In the genomic region with DNA sequence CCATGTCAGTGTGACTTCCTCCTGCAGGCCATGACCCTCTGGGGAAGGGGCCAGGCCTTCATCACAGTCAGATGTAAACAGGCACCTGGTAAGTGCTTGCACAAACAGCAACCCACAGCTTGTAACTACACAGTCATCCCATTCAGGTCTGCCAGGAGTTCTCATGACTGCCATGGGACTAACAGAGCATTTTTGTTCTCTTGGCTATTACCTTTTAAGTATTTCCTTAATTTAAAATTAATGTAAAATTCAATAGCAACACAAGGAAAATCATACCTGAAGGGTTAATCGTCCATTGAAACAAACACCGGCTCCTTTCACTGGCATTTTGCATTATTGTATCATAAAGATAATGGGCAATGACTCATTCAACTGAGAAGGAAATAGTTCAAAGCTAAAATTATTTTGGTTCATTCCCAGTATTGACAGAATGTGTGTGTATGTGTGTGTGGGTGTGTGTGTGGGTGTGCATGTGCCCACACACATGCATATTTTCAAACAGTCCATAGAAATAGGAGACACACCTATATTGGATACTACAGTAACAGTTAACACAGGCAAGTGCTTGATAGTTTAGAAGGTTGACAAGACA, we compare ENCODE assay signal across 11 cellular contexts.
DNase-seq lines count a peak whose midpoint lies in the region; FAIRE-seq and TF ChIP-seq lines count a peak whose summit lies in the region.
"Had no signal": no experiment of that assay in that cellular context is flagged by ENCODE, and none has a peak within 500 bp of the region (broad histone marks: within the 10 kb centered on the region; RNA-seq: fewer than 3 reads in every experiment).

No MANE protein-coding gene starts in this region.

- H2AFZ ChIP-seq in keratinocyte (ENCODE audit: control insufficient read depth, low read length): no peak overlapping the region

- no peaks in the 10 kb centered on the region for H3K36me3 Mint-ChIP-seq in CD14-positive monocyte
- H3K36me3 Mint-ChIP-seq: CD4-positive, alpha-beta memory T cell; naive B cell had no signal

- no peak for FAIRE-seq in keratinocyte (lab: Jason Lieb, UNC)

- peaks cover 35% of the 10 kb centered on the region for H3K4me1 ChIP-seq in keratinocyte (ENCODE audit: control insufficient read depth, extremely low read depth, insufficient read depth, low read length)
- peaks cover 0 to 46% (median 25%) of the 10 kb centered on the region in 4 donors for H3K4me1 ChIP-seq in transverse colon

- dilution Hi-C loops in keratinocyte (cut with MboI; ENCODE audit: extremely low pct_ligation_motif_present, low sequenced_read_pairs): no loop called here

- H3K79me2 ChIP-seq in keratinocyte (ENCODE audit: control insufficient read depth, insufficient read depth, low read length): no peaks in the 10 kb centered on the region

- H3K27ac ChIP-seq in keratinocyte (ENCODE audit: control insufficient read depth, insufficient read depth, low read length) (peak overlapping the region; percentile 86), transverse colon (peak overlapping the region; percentile 57 to 76 (median 70))

- DNase-seq in NOMO-1 treated with dmso at 0.1 percent for 144 hours (lab: John Stamatoyannopoulos, UW; ENCODE audit: unreplicated experiment): peak; percentile 0
- peak; percentile 77 for DNase-seq in keratinocyte (ENCODE audit: low read depth, low spot score)
- DNase-seq in transverse colon: peak; percentile 68
- DNase-seq in HuH-7.5 (ENCODE audit: low spot score): no peak
- DNase-seq in CD14-positive monocyte (ENCODE audit: low spot score): no peak
- DNase-seq in epidermal melanocyte (ENCODE audit: insufficient read length, low spot score): no peak
- DNase-seq: CD4-positive, alpha-beta memory T cell; Karpas-422; naive B cell; NCI-H2171 treated with DMSO at 0.1 percent for 48 hours had no signal

- H3K9me1 ChIP-seq in keratinocyte (ENCODE audit: control insufficient read depth, extremely low read depth, insufficient read depth, low read length): no peaks in the 10 kb centered on the region

- peaks cover 0 to 7% (median 0%) of the 10 kb centered on the region in 3 donors for H3K27me3 Mint-ChIP-seq in CD14-positive monocyte (ENCODE audit: low read depth in 3 of 3)

- peak overlapping the region in 1 of 7 donors; percentile 74 for H3K27ac Mint-ChIP-seq in CD14-positive monocyte
- H3K27ac Mint-ChIP-seq: CD4-positive, alpha-beta memory T cell; naive B cell had no signal

- no peaks in the 10 kb centered on the region for H4K20me1 ChIP-seq in keratinocyte (ENCODE audit: control insufficient read depth, extremely low read depth, insufficient read depth, low read length)

- peaks cover 3 to 17% (median 10%) of the 10 kb centered on the region in 7 donors for H3K9me3 Mint-ChIP-seq in CD14-positive monocyte

- H3K9ac ChIP-seq in keratinocyte (ENCODE audit: control insufficient read depth, extremely low read depth, insufficient read depth, low read length): peak overlapping the region; percentile 57

- H3K36me3 ChIP-seq in keratinocyte (ENCODE audit: control insufficient read depth in 2 of 2, extremely low read depth in 1 of 2, insufficient read depth in 2 of 2, low read length in 2 of 2): no peaks in the 10 kb centered on the region
- H3K36me3 ChIP-seq in transverse colon: no peaks in the 10 kb centered on the region

- no peak overlapping the region for H3K4me3 Mint-ChIP-seq in CD14-positive monocyte
- H3K4me3 Mint-ChIP-seq: CD4-positive, alpha-beta memory T cell; naive B cell had no signal

- intact Hi-C loops in transverse colon (cut with DNase I; ENCODE audit: low total_unique reads) (no loop called here), CD14-positive monocyte (cut with micrococcal nuclease) (no loop called here)

- no peak for TF ChIP-seq POLR2A in transverse colon (IDR thresholded peaks at IDR 0.05)

- H3K4me2 ChIP-seq in keratinocyte (ENCODE audit: control insufficient read depth, extremely low read depth, insufficient read depth, low read depth, low read length): peak overlapping the region; percentile 45

- H3K4me1 Mint-ChIP-seq in CD14-positive monocyte: peaks cover 3% of the 10 kb centered on the region
- H3K4me1 Mint-ChIP-seq: CD4-positive, alpha-beta memory T cell; naive B cell had no signal

- WGBS in transverse colon (ENCODE audit: low coverage in 1 of 2), 2 donors: 36 to 39% methylated on average over 2 of the region's 2 CpGs

- TF ChIP-seq EP300 in Ishikawa (IDR thresholded peaks at IDR 0.05; ENCODE audit: borderline replicate concordance): no peak
- peak; percentile 70 for TF ChIP-seq EP300 in transverse colon (IDR thresholded peaks at IDR 0.05; ENCODE audit: low read depth)

- H3K27me3 ChIP-seq in keratinocyte (ENCODE audit: control insufficient read depth, extremely low read depth, insufficient read depth, low read length) (no peaks in the 10 kb centered on the region), transverse colon (no peaks in the 10 kb centered on the region)

- TF ChIP-seq CTCF in keratinocyte (optimal IDR thresholded peaks at IDR 0.05 in 1 of 3, IDR thresholded peaks at IDR 0.05 in 1 of 3, conservative IDR thresholded peaks at IDR 0.05 in 1 of 3; ENCODE audit: extremely low read depth in 1 of 3, insufficient read depth in 2 of 3, low read length in 3 of 3): no peak
- no peak for TF ChIP-seq CTCF in transverse colon (IDR thresholded peaks at IDR 0.05)
- no peak for TF ChIP-seq CTCF in CD14-positive monocyte (IDR thresholded peaks at IDR 0.05)

- H3K9me3 ChIP-seq in keratinocyte (ENCODE audit: control insufficient read depth, low read depth, low read length) (no peaks in the 10 kb centered on the region), transverse colon (peaks cover 0 to 2% of the 10 kb centered on the region in 2 donors)

- TF ChIP-seq RAD21 in Ishikawa (IDR thresholded peaks at IDR 0.05; ENCODE audit: low read depth): no peak

- H3K4me3 ChIP-seq in keratinocyte (ENCODE audit: control insufficient read depth in 2 of 3, extremely low read depth in 1 of 3, insufficient read depth in 2 of 3, low read depth in 1 of 3, low read length in 3 of 3) (no peak overlapping the region), transverse colon (no peak overlapping the region)

- in situ Hi-C loops in transverse colon (cut with MboI; ENCODE audit: low pct_ligation_motif_present in 1 of 4, low pct_unique_long_range_greater_than_20kb in 1 of 4, low sequenced_read_pairs in 3 of 4): no loop called here

TF ChIP-seq in Ishikawa, 13 proteins besides CTCF, POLR2A, EP300 and RAD21:
- TF ChIP-seq TAF1 (IDR thresholded peaks at IDR 0.05; ENCODE audit: low read depth) (no peak), ZBTB7A (IDR thresholded peaks at IDR 0.05; ENCODE audit: low read depth) (no peak), TEAD4 (IDR thresholded peaks at IDR 0.05) (no peak), TCF12 (IDR thresholded peaks at IDR 0.05; ENCODE audit: low read depth) (no peak), NFIC (IDR thresholded peaks at IDR 0.05) (no peak), FOXM1 (IDR thresholded peaks at IDR 0.05; ENCODE audit: borderline replicate concordance, low read depth) (no peak), EGR1 (IDR thresholded peaks at IDR 0.05) (peak; percentile 47)
- TF ChIP-seq, protein P1, sequence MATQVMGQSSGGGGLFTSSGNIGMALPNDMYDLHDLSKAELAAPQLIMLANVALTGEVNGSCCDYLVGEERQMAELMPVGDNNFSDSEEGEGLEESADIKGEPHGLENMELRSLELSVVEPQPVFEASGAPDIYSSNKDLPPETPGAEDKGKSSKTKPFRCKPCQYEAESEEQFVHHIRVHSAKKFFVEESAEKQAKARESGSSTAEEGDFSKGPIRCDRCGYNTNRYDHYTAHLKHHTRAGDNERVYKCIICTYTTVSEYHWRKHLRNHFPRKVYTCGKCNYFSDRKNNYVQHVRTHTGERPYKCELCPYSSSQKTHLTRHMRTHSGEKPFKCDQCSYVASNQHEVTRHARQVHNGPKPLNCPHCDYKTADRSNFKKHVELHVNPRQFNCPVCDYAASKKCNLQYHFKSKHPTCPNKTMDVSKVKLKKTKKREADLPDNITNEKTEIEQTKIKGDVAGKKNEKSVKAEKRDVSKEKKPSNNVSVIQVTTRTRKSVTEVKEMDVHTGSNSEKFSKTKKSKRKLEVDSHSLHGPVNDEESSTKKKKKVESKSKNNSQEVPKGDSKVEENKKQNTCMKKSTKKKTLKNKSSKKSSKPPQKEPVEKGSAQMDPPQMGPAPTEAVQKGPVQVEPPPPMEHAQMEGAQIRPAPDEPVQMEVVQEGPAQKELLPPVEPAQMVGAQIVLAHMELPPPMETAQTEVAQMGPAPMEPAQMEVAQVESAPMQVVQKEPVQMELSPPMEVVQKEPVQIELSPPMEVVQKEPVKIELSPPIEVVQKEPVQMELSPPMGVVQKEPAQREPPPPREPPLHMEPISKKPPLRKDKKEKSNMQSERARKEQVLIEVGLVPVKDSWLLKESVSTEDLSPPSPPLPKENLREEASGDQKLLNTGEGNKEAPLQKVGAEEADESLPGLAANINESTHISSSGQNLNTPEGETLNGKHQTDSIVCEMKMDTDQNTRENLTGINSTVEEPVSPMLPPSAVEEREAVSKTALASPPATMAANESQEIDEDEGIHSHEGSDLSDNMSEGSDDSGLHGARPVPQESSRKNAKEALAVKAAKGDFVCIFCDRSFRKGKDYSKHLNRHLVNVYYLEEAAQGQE (IDR thresholded peaks at IDR 0.05; ENCODE audit: low read depth): no peak

Comparison
In these comparisons a context has a peak if more than half of its experiments do, and no peak if none do; other contexts are left out.
1. DNase-seq: peak in NOMO-1 treated with dmso at 0.1 percent for 144 hours (single experiment), keratinocyte (single experiment) and transverse colon (single experiment); none in HuH-7.5 (single experiment), CD14-positive monocyte (single experiment) and epidermal melanocyte (single experiment).